Comparison of ENCODE assay signal across 11 cellular contexts in genomic region chr5:67301285-67301904, GRCh38.
A peak's percentile ranks its signal among the peaks of the same experiment; 100 is the strongest.
DNase-seq lines count a peak whose midpoint lies in the region; ATAC-seq and TF ChIP-seq lines count a peak whose summit lies in the region.
"Had no signal": no experiment of that assay in that cellular context is flagged by ENCODE, and none has a peak within 500 bp of the region (broad histone marks: within the 10 kb centered on the region; RNA-seq: fewer than 3 reads in every experiment).

No MANE protein-coding gene starts in this region.

- peaks cover 4% of the 10 kb centered on the region for H3K4me1 Mint-ChIP-seq in activated CD8-positive, alpha-beta T cell treated with anti-CD3 and anti-CD28 coated beads for 36 hours (ENCODE audit: low read depth)
- peaks cover 11% of the 10 kb centered on the region for H3K4me1 Mint-ChIP-seq in activated naive CD4-positive, alpha-beta T cell treated with anti-CD3 and anti-CD28 coated beads for 36 hours (ENCODE audit: low read depth)
- H3K4me1 Mint-ChIP-seq: memory B cell had no signal

- H3K4me3 ChIP-seq in astrocyte of the spinal cord (ENCODE audit: low read depth, low read length) (no peak overlapping the region), transverse colon (no peak overlapping the region)

- CTCF ChIA-PET in activated CD8-positive, alpha-beta T cell treated with anti-CD3 and anti-CD28 coated beads for 36 hours (lab: Charles Lee): interaction anchor here (1.2 kb wide), 1 partner anchor 55 kb away, joined by 4 read pairs; no protein-coding TSS in a partner anchor
- CTCF ChIA-PET in activated naive CD4-positive, alpha-beta T cell treated with anti-CD3 and anti-CD28 coated beads for 36 hours (lab: Charles Lee): interaction anchor here (0.7 kb wide), 1 partner anchor 139 kb away, joined by 3 read pairs; no protein-coding TSS in a partner anchor

- no peak for TF ChIP-seq EP300 in transverse colon (IDR thresholded peaks at IDR 0.05; ENCODE audit: low read depth)

- no peak for ATAC-seq in activated CD8-positive, alpha-beta T cell treated with anti-CD3 and anti-CD28 coated beads for 36 hours
- ATAC-seq in HG03280 (IDR thresholded peaks at IDR 0.05; ENCODE audit: unreplicated experiment): no peak

- POLR2A ChIA-PET in activated CD8-positive, alpha-beta T cell treated with anti-CD3 and anti-CD28 coated beads for 36 hours (lab: Charles Lee): no interaction called here

- peaks cover 8 to 33% (median 14%) of the 10 kb centered on the region in 4 donors for H3K4me1 ChIP-seq in transverse colon

- no peak overlapping the region for H3K4me3 Mint-ChIP-seq in activated CD8-positive, alpha-beta T cell treated with anti-CD3 and anti-CD28 coated beads for 36 hours
- no peak overlapping the region for H3K4me3 Mint-ChIP-seq in activated naive CD4-positive, alpha-beta T cell treated with anti-CD3 and anti-CD28 coated beads for 36 hours
- H3K4me3 Mint-ChIP-seq: memory B cell had no signal

- no peak overlapping the region for H3K27ac Mint-ChIP-seq in activated CD8-positive, alpha-beta T cell treated with anti-CD3 and anti-CD28 coated beads for 36 hours
- no peak overlapping the region for H3K27ac Mint-ChIP-seq in activated naive CD4-positive, alpha-beta T cell treated with anti-CD3 and anti-CD28 coated beads for 36 hours
- H3K27ac Mint-ChIP-seq: memory B cell had no signal

- no peaks in the 10 kb centered on the region for H3K27me3 ChIP-seq in transverse colon

- no peaks in the 10 kb centered on the region for H3K9me3 Mint-ChIP-seq in activated CD8-positive, alpha-beta T cell treated with anti-CD3 and anti-CD28 coated beads for 36 hours
- H3K9me3 Mint-ChIP-seq in activated naive CD4-positive, alpha-beta T cell treated with anti-CD3 and anti-CD28 coated beads for 36 hours: no peaks in the 10 kb centered on the region
- H3K9me3 Mint-ChIP-seq: memory B cell had no signal

- TF ChIP-seq CTCF in astrocyte of the spinal cord (IDR thresholded peaks at IDR 0.05; ENCODE audit: low read depth, low read length) (no peak), transverse colon (IDR thresholded peaks at IDR 0.05) (no peak)
- TF ChIP-seq CTCF in activated CD8-positive, alpha-beta T cell treated with anti-CD3 and anti-CD28 coated beads for 36 hours (IDR thresholded peaks at IDR 0.05): no peak

- DNase-seq in HT-29 (ENCODE audit: low spot score): peak; percentile 13
- peak; percentile 87 for DNase-seq in astrocyte of the spinal cord (ENCODE audit: low read depth, low spot score)
- peak; percentile 45 for DNase-seq in left kidney (ENCODE audit: low read depth, low spot score)
- peak; percentile 55 for DNase-seq in transverse colon
- no peak for DNase-seq in activated CD8-positive, alpha-beta T cell treated with anti-CD3 and anti-CD28 coated beads for 36 hours
- DNase-seq in NCI-H128 (lab: John Stamatoyannopoulos, UW; ENCODE audit: unreplicated experiment): no peak
- no peak for DNase-seq in activated naive CD4-positive, alpha-beta T cell treated with anti-CD3 and anti-CD28 coated beads for 36 hours
- DNase-seq: activated T-cell treated with anti-CD3 and anti-CD28 coated beads, Interleukin-2, amount 50 U/mL, for 1 hour; NCI-H2029 had no signal

- in situ Hi-C loops in astrocyte of the spinal cord (cut with HindIII; ENCODE audit: low sequenced_read_pairs): no loop called here
- in situ Hi-C loops in transverse colon (cut with MboI; ENCODE audit: low pct_ligation_motif_present in 1 of 4, low pct_unique_long_range_greater_than_20kb in 1 of 4, low sequenced_read_pairs in 3 of 4): no loop called here

- WGBS in transverse colon (ENCODE audit: low coverage in 1 of 2), 2 donors: 32 to 55% methylated on average over 5 to 8 of the region's 8 CpGs

- H3K27ac ChIP-seq in transverse colon: peak overlapping the region; percentile 43 to 75 (median 68)

- H3K36me3 ChIP-seq in transverse colon: no peaks in the 10 kb centered on the region

- no peaks in the 10 kb centered on the region for H3K9me3 ChIP-seq in transverse colon

- no peak for TF ChIP-seq POLR2A in transverse colon (IDR thresholded peaks at IDR 0.05)

- intact Hi-C loops in transverse colon (cut with DNase I; ENCODE audit: low total_unique reads): no loop called here
- intact Hi-C loops in activated CD8-positive, alpha-beta T cell treated with anti-CD3 and anti-CD28 coated beads for 36 hours (cut with micrococcal nuclease): no loop called here
- intact Hi-C loops in activated naive CD4-positive, alpha-beta T cell treated with anti-CD3 and anti-CD28 coated beads for 36 hours (cut with micrococcal nuclease): loop anchor here (10.0 kb wide), 1 partner anchor 973 kb away; no protein-coding TSS in a partner anchor

- no peaks in the 10 kb centered on the region for H3K27me3 Mint-ChIP-seq in activated CD8-positive, alpha-beta T cell treated with anti-CD3 and anti-CD28 coated beads for 36 hours
- H3K27me3 Mint-ChIP-seq in activated naive CD4-positive, alpha-beta T cell treated with anti-CD3 and anti-CD28 coated beads for 36 hours (ENCODE audit: low read depth): peaks cover 1% of the 10 kb centered on the region

- H3K36me3 Mint-ChIP-seq in activated CD8-positive, alpha-beta T cell treated with anti-CD3 and anti-CD28 coated beads for 36 hours (ENCODE audit: low read depth): no peaks in the 10 kb centered on the region
- no peaks in the 10 kb centered on the region for H3K36me3 Mint-ChIP-seq in activated naive CD4-positive, alpha-beta T cell treated with anti-CD3 and anti-CD28 coated beads for 36 hours (ENCODE audit: low read depth)
- H3K36me3 Mint-ChIP-seq: memory B cell had no signal

Comparison
In these comparisons a context has a peak if more than half of its experiments do, and no peak if none do; other contexts are left out.
1. DNase-seq: peak in HT-29 (single experiment), astrocyte of the spinal cord (single experiment), left kidney (single experiment) and transverse colon (single experiment); none in activated CD8-positive, alpha-beta T cell treated with anti-CD3 and anti-CD28 coated beads for 36 hours (single experiment), NCI-H128 (single experiment) and activated naive CD4-positive, alpha-beta T cell treated with anti-CD3 and anti-CD28 coated beads for 36 hours (single experiment).